In the genomic region with DNA sequence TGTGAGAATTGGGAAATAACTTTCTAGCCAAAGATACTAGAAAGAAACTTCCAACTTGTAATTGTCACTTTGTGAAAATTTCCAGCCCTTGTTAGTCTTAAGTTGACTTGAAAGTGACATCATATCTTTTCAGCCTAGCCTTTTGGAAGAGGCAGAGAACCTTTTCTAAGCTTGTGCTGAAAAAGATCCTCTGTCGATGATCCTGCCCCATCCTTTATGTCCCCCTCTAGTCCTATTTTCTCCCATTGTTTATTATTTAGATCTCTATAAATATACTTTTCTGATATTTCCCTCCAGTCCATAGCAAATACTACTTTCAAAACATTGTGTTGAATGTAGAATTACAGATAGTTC, we compare ENCODE assay signal across 10 cellular contexts. TPM values are rescaled to one million over a fixed set of nuclear protein-coding genes. Genes with fewer than 3 reads are reported as not detected.
DNase-seq lines count a peak whose midpoint lies in the region; ATAC-seq and TF ChIP-seq lines count a peak whose summit lies in the region.
"Had no signal": no experiment of that assay in that cellular context is flagged by ENCODE, and none has a peak within 500 bp of the region (broad histone marks: within the 10 kb centered on the region; RNA-seq: fewer than 3 reads in every experiment).

No MANE protein-coding gene starts in this region.

- H3K4me3 Mint-ChIP-seq in stimulated activated naive CD8-positive, alpha-beta T cell treated with anti-CD3 and anti-CD28 coated beads, Interleukin-15, Interleukin-2, amounts not matched to agents 100 ng/mL and 50 ng/mL, for 24 hours, result peak overlapping the region; percentile 90

- H3K9me3 ChIP-seq in breast epithelium, result no peaks in the 10 kb centered on the region
- H3K9me3 ChIP-seq in muscle layer of colon (ENCODE audit: low read length), result no peaks in the 10 kb centered on the region

- H3K9me3 Mint-ChIP-seq in stimulated activated naive CD8-positive, alpha-beta T cell treated with anti-CD3 and anti-CD28 coated beads, Interleukin-15, Interleukin-2, amounts not matched to agents 100 ng/mL and 50 ng/mL, for 24 hours, result no peaks in the 10 kb centered on the region

- H3K4me1 Mint-ChIP-seq in stimulated activated naive CD8-positive, alpha-beta T cell treated with anti-CD3 and anti-CD28 coated beads, Interleukin-15, Interleukin-2, amounts not matched to agents 100 ng/mL and 50 ng/mL, for 24 hours (ENCODE audit: low read depth), result peaks cover 75% of the 10 kb centered on the region

- H3K27ac ChIP-seq in breast epithelium (peak overlapping the region; percentile 73 to 86), muscle layer of colon (ENCODE audit: low read depth, low read length) (peak overlapping the region; percentile 59)

- no peak for ATAC-seq in stimulated activated naive CD8-positive, alpha-beta T cell treated with anti-CD3 and anti-CD28 coated beads, Interleukin-15, Interleukin-2, amounts not matched to agents 100 U/mL and 50 U/mL, for 24 hours
- ATAC-seq in GM18870 (IDR thresholded peaks at IDR 0.05; ENCODE audit: unreplicated experiment), result no peak
- no peak for ATAC-seq in HG03571 (IDR thresholded peaks at IDR 0.05; ENCODE audit: unreplicated experiment)
- ATAC-seq: left colon had no signal

- no peaks in the 10 kb centered on the region for H3K27me3 Mint-ChIP-seq in stimulated activated naive CD8-positive, alpha-beta T cell treated with anti-CD3 and anti-CD28 coated beads, Interleukin-15, Interleukin-2, amounts not matched to agents 100 ng/mL and 50 ng/mL, for 24 hours

- peak overlapping the region in 2 of 3 donors; percentile 75 to 86 for H3K4me3 ChIP-seq in breast epithelium
- peak overlapping the region in 1 of 2 donors; percentile 96 for H3K4me3 ChIP-seq in muscle layer of colon (ENCODE audit: low read depth in 1 of 2, low read length in 2 of 2)

- H3K4me1 ChIP-seq in breast epithelium (no peaks in the 10 kb centered on the region), muscle layer of colon (ENCODE audit: insufficient read depth, low read length) (peaks cover 20% of the 10 kb centered on the region)

- H3K27ac Mint-ChIP-seq in stimulated activated naive CD8-positive, alpha-beta T cell treated with anti-CD3 and anti-CD28 coated beads, Interleukin-15, Interleukin-2, amounts not matched to agents 100 ng/mL and 50 ng/mL, for 24 hours, result peak overlapping the region; percentile 90

- no peak for TF ChIP-seq POLR2A in breast epithelium (IDR thresholded peaks at IDR 0.05)

- DNase-seq in stimulated activated naive CD8-positive, alpha-beta T cell treated with anti-CD3 and anti-CD28 coated beads, Interleukin-15, Interleukin-2, amounts not matched to agents 100 U/mL and 50 U/mL, for 24 hours, result no peak
- no peak for DNase-seq in breast epithelium (ENCODE audit: low spot score in 2 of 2)
- DNase-seq in GM19240 (ENCODE audit: insufficient read length, low spot score), result no peak
- DNase-seq in mesenteric fat pad (ENCODE audit: low spot score), result no peak
- DNase-seq: NCI-H2171 treated with DMSO at 0.1 percent for 48 hours had no signal

- H3K36me3 ChIP-seq in breast epithelium (no peaks in the 10 kb centered on the region), muscle layer of colon (ENCODE audit: insufficient read depth, low read length) (no peaks in the 10 kb centered on the region)

- H3K27me3 ChIP-seq in breast epithelium, result no peaks in the 10 kb centered on the region
- no peaks in the 10 kb centered on the region for H3K27me3 ChIP-seq in muscle layer of colon (ENCODE audit: control insufficient read depth in 1 of 2, insufficient read depth in 2 of 2, low read length in 2 of 2)

- intact Hi-C loops in breast epithelium (cut with DNase I; ENCODE audit: low total_unique reads), result no loop called here

- no peak for TF ChIP-seq CTCF in breast epithelium (IDR thresholded peaks at IDR 0.05)

- H3K9ac ChIP-seq in muscle layer of colon (ENCODE audit: low read length), result no peak overlapping the region

- peaks cover 6% of the 10 kb centered on the region for H3K36me3 Mint-ChIP-seq in stimulated activated naive CD8-positive, alpha-beta T cell treated with anti-CD3 and anti-CD28 coated beads, Interleukin-15, Interleukin-2, amounts not matched to agents 100 ng/mL and 50 ng/mL, for 24 hours (ENCODE audit: low read depth)

RNA-seq across cellular contexts. Expression of a gene that starts 2.8 kb away (rescaled TPM):
- total RNA-seq in breast epithelium, result 10 to 100 TPM; 12.5 to 16.4 (median 15.5) TPM
- total RNA-seq in mesenteric fat pad, result 15.4 TPM
